Comparison of ENCODE assay signal across 12 cellular contexts in the genomic region with DNA sequence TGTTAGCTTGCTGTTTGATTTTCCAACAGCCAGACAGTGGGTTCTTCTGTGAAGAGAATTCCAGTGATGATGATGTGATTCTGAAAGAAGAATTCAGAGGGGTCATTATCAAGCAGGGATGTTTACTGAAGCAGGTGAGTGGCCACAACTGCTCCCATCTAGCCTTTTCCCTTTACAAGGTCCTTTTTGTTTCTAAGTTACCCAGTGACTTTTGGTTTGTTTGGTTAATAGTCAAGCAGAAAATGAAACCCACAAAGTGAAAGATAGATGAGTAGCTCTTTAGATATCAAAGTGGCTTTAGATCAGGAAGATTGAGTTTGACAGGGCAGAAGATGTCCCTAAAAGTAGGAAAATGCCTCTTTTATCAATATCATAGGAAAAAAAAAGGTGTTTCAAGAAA. TPM values are rescaled to one million over a fixed set of nuclear protein-coding genes. Genes with fewer than 3 reads are reported as not detected.
DNase-seq lines count a peak whose midpoint lies in the region; ATAC-seq lines count a peak whose summit lies in the region.
"Had no signal": no experiment of that assay in that cellular context is flagged by ENCODE, and none has a peak within 500 bp of the region (broad histone marks: within the 10 kb centered on the region; RNA-seq: fewer than 3 reads in every experiment).

No MANE protein-coding gene starts in this region.

- peak overlapping the region; percentile 76 for H3K4me3 Mint-ChIP-seq in activated T-helper 17 cell treated with anti-CD3 and anti-CD28 coated beads, Interleukin-2, amount 50 U/mL, for 72 hours

- H3K36me3 Mint-ChIP-seq in activated T-helper 17 cell treated with anti-CD3 and anti-CD28 coated beads, Interleukin-2, amount 50 U/mL, for 72 hours (ENCODE audit: low read depth), result no peaks in the 10 kb centered on the region

- H3K4me1 ChIP-seq in BLaER1, result peaks cover 100% of the 10 kb centered on the region
- H3K4me1 ChIP-seq: BE2C, SJCRH30 had no signal

- peaks cover 38% of the 10 kb centered on the region for H3K4me1 Mint-ChIP-seq in activated T-helper 17 cell treated with anti-CD3 and anti-CD28 coated beads, Interleukin-2, amount 50 U/mL, for 72 hours

- DNase-seq in left lobe of liver (ENCODE audit: low spot score), result no peak
- DNase-seq in NCI-H146 treated with DMSO at 0.1 percent for 48 hours (lab: John Stamatoyannopoulos, UW; ENCODE audit: unreplicated experiment), result no peak
- DNase-seq in NCI-H187 treated with DMSO at 0.1 percent for 48 hours (lab: John Stamatoyannopoulos, UW), result no peak
- no peak for DNase-seq in mucosa of gallbladder (ENCODE audit: low spot score)
- DNase-seq: activated CD4-positive, alpha-beta T cell treated with anti-CD3 and anti-CD28 coated beads for 4 hours; BE2C; NCI-H510A treated with DMSO at 0.1 percent for 48 hours; SJCRH30 had no signal

- no peaks in the 10 kb centered on the region for H3K27me3 ChIP-seq in BLaER1
- H3K27me3 ChIP-seq: BE2C had no signal

- peak overlapping the region; percentile 42 for H3K4me3 ChIP-seq in BLaER1
- H3K4me3 ChIP-seq: SJCRH30 had no signal

- peaks cover 33% of the 10 kb centered on the region for H3K36me3 ChIP-seq in BLaER1
- H3K36me3 ChIP-seq: BE2C, SJCRH30 had no signal

- peak overlapping the region; percentile 82 for H3K27ac ChIP-seq in BLaER1
- H3K27ac ChIP-seq: SJCRH30 had no signal

- no peaks in the 10 kb centered on the region for H3K9me3 Mint-ChIP-seq in activated T-helper 17 cell treated with anti-CD3 and anti-CD28 coated beads, Interleukin-2, amount 50 U/mL, for 72 hours

- no peaks in the 10 kb centered on the region for H4K20me1 ChIP-seq in BLaER1

- ATAC-seq in GM18870 (IDR thresholded peaks at IDR 0.05; ENCODE audit: unreplicated experiment), result peak; percentile 36
- ATAC-seq in HG03066 (IDR thresholded peaks at IDR 0.05; ENCODE audit: low read depth, unreplicated experiment), result peak; percentile 35
- peak; percentile 54 for ATAC-seq in activated T-helper 17 cell treated with anti-CD3 and anti-CD28 coated beads, Interleukin-2, amount 50 U/mL, for 72 hours (replicated peaks)
- ATAC-seq in left lobe of liver, result no peak

- peak overlapping the region; percentile 76 for H3K4me2 ChIP-seq in BLaER1

- peak overlapping the region; percentile 93 for H3K27ac Mint-ChIP-seq in activated T-helper 17 cell treated with anti-CD3 and anti-CD28 coated beads, Interleukin-2, amount 50 U/mL, for 72 hours

- H3K9me3 ChIP-seq in BLaER1, result no peaks in the 10 kb centered on the region
- H3K9me3 ChIP-seq: BE2C, SJCRH30 had no signal

- peaks cover 6% of the 10 kb centered on the region for H3K27me3 Mint-ChIP-seq in activated T-helper 17 cell treated with anti-CD3 and anti-CD28 coated beads, Interleukin-2, amount 50 U/mL, for 72 hours

- peak overlapping the region; percentile 58; the same call in 1 of the 2 replicates for H3K9ac ChIP-seq in BLaER1

RNA-seq across cellular contexts. Expression of gene PLEK, which starts 23.3 kb away (rescaled TPM):
- total RNA-seq in activated T-helper 17 cell treated with anti-CD3 and anti-CD28 coated beads, Interleukin-2, amount 50 U/mL, for 72 hours, result 1 to 10 TPM; 1.0 to 2.7 TPM
- total RNA-seq in left lobe of liver (2.9 TPM), mucosa of gallbladder (9.4 TPM)
- total RNA-seq: SJCRH30 had no signal
